8 cellular contexts compared by ENCODE assay signal in genomic region chr1:228664399-228664914, GRCh38.
DNase-seq lines count a peak whose midpoint lies in the region; ATAC-seq and TF ChIP-seq lines count a peak whose summit lies in the region.

No MANE protein-coding gene starts in this region.

- intact Hi-C loops in cardiac septum (cut with DNase I), result loop anchor here (2.0 kb wide), 1 partner anchor 562 kb away; no protein-coding TSS in a partner anchor

- no peaks in the 10 kb centered on the region for H3K9me3 Mint-ChIP-seq in activated naive CD8-positive, alpha-beta T cell treated with anti-CD3 and anti-CD28 coated beads, Interleukin-2, amount 10 ng/mL, durations not matched to agents 7 days and 5 days

- ATAC-seq in activated naive CD8-positive, alpha-beta T cell treated with anti-CD3 and anti-CD28 coated beads, Interleukin-2, amount 10 ng/mL, durations not matched to agents 7 days and 5 days (ENCODE audit: low read depth), result no peak
- ATAC-seq in GM18505 (IDR thresholded peaks at IDR 0.05; ENCODE audit: unreplicated experiment), result no peak
- ATAC-seq in GM21723 (IDR thresholded peaks at IDR 0.05; ENCODE audit: unreplicated experiment), result no peak

- H3K27ac Mint-ChIP-seq in activated naive CD8-positive, alpha-beta T cell treated with anti-CD3 and anti-CD28 coated beads, Interleukin-2, amount 10 ng/mL, durations not matched to agents 7 days and 5 days, result no peak overlapping the region

- H3K4me3 Mint-ChIP-seq in activated naive CD8-positive, alpha-beta T cell treated with anti-CD3 and anti-CD28 coated beads, Interleukin-2, amount 10 ng/mL, durations not matched to agents 7 days and 5 days, result no peak overlapping the region

- no peak for TF ChIP-seq POLR2A in GM18505 (IDR thresholded peaks at IDR 0.05; ENCODE audit: borderline replicate concordance, extremely low read depth, insufficient read depth, insufficient read length)

- POLR2A ChIA-PET in activated naive CD8-positive, alpha-beta T cell treated with anti-CD3 and anti-CD28 coated beads, Interleukin-2, amount 10 ng/mL, durations not matched to agents 7 days and 5 days (lab: Charles Lee), result no interaction called here

- H3K4me1 Mint-ChIP-seq in activated naive CD8-positive, alpha-beta T cell treated with anti-CD3 and anti-CD28 coated beads, Interleukin-2, amount 10 ng/mL, durations not matched to agents 7 days and 5 days, result peaks cover 8% of the 10 kb centered on the region

- DNase-seq in GM03348 (ENCODE audit: low spot score) (peak; percentile 75), NCI-H1105 (lab: John Stamatoyannopoulos, UW) (peak; percentile 39), SKM-1 (lab: John Stamatoyannopoulos, UW; ENCODE audit: unreplicated experiment) (peak; percentile 79), cardiac septum (ENCODE audit: low spot score) (peak; percentile 87), renal cortical epithelial cell (ENCODE audit: low read depth) (peak; percentile 59)
- peak; percentile 69 for DNase-seq in activated naive CD8-positive, alpha-beta T cell treated with anti-CD3 and anti-CD28 coated beads, Interleukin-2, amount 10 ng/mL, durations not matched to agents 7 days and 5 days

- peaks cover 24% of the 10 kb centered on the region for H3K27me3 Mint-ChIP-seq in activated naive CD8-positive, alpha-beta T cell treated with anti-CD3 and anti-CD28 coated beads, Interleukin-2, amount 10 ng/mL, durations not matched to agents 7 days and 5 days

- H3K36me3 Mint-ChIP-seq in activated naive CD8-positive, alpha-beta T cell treated with anti-CD3 and anti-CD28 coated beads, Interleukin-2, amount 10 ng/mL, durations not matched to agents 7 days and 5 days, result no peaks in the 10 kb centered on the region
